In the genomic region with DNA sequence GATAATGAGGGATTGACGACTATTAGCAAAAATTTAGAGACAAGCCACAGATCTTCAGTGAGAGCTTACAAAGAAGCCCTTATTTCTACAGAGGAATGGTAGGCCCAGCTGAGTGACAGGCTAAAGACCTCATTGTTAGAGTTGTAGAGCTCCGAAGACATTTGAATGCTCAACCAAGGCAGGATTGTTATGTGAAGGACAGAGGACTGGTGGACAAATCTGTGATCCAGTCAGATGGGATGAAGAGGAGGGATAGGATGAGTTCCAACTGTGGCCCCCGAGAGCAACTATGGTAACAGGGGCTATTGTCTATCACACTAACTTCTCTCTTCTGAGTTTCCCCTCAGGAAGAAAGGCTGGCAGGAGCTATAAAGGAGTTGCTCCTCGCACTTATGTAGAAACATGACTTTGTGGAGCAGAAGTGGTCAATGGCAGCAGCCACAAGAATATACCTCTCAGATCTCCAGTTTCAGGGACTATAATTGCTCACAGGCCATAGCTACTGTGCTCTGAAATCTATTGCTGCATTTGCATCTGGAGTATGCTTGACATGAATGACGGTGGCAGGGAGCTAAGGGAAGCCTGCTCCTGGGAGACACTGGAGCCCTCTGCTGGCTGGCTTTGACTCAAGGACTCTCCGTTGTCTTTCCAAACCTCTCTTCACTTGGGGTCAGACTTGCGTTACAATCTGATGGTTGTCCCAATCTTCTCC, we compare ENCODE assay signal across 8 cellular contexts. TPM values are rescaled to one million over a fixed set of nuclear protein-coding genes. Genes with fewer than 3 reads are reported as not detected.
A peak's percentile ranks its signal among the peaks of the same experiment; 100 is the strongest.
DNase-seq lines count a peak whose midpoint lies in the region; ATAC-seq and TF ChIP-seq lines count a peak whose summit lies in the region.

No MANE protein-coding gene starts in this region.

- H3K4me3 ChIP-seq in hepatocyte = no peak overlapping the region

- no peak for ATAC-seq in HG02588 (IDR thresholded peaks at IDR 0.05; ENCODE audit: unreplicated experiment)

- 53% methylated on average over 7 of the region's 7 CpGs for whole genome bisulfite sequencing in hepatocyte (ENCODE audit: low lambda C conversion rate, missing lambda C conversion rate)

- H3K9me3 ChIP-seq in hepatocyte (ENCODE audit: low read depth) = no peaks in the 10 kb centered on the region

- H3K79me2 ChIP-seq in hepatocyte = no peaks in the 10 kb centered on the region

- in situ Hi-C loops in GM13976 (cut with MboI; ENCODE audit: low sequenced_read_pairs, unreplicated experiment) = no loop called here

- H3K4me1 ChIP-seq in hepatocyte (ENCODE audit: insufficient read depth) = no peaks in the 10 kb centered on the region

- no peaks in the 10 kb centered on the region for H3K27me3 ChIP-seq in hepatocyte

- H4K20me1 ChIP-seq in hepatocyte (ENCODE audit: insufficient read depth, poor library complexity, severe bottlenecking) = no peaks in the 10 kb centered on the region

- H3K27ac ChIP-seq in hepatocyte = no peak overlapping the region

- H2AFZ ChIP-seq in hepatocyte = no peak overlapping the region

- H3K9me2 ChIP-seq in hepatocyte (replicated peaks; ENCODE audit: insufficient read depth) = no peaks in the 10 kb centered on the region

- TF ChIP-seq CTCF in AG09319 (IDR thresholded peaks at IDR 0.05; ENCODE audit: low read depth, low read length) = peak; percentile 84
- TF ChIP-seq CTCF in GM13976 (IDR thresholded peaks at IDR 0.05; ENCODE audit: borderline replicate concordance, control extremely low read depth, extremely low read depth, insufficient read depth, missing control alignments) = peak; percentile 40
- peak; percentile 61 for TF ChIP-seq CTCF in hepatocyte (IDR thresholded peaks at IDR 0.05; ENCODE audit: poor library complexity)

- no peaks in the 10 kb centered on the region for H3K36me3 ChIP-seq in hepatocyte (replicated peaks; ENCODE audit: insufficient read depth, low read depth)

- DNase-seq in AG09319 (ENCODE audit: extremely low read depth, low read depth) (peak; percentile 28), GM13976 (ENCODE audit: low spot score) (no peak), NCI-H2196 (lab: John Stamatoyannopoulos, UW; ENCODE audit: unreplicated experiment) (peak; percentile 28), amniotic stem cell (lab: John Stamatoyannopoulos, UW) (peak; percentile 57), hepatocyte (ENCODE audit: low spot score) (peak; percentile 82), GDM1 (lab: John Stamatoyannopoulos, UW) (no peak)
- DNase-seq in stimulated activated CD4-positive, alpha-beta T cell treated with anti-CD3 and anti-CD28 coated beads, Interleukin-2, amount 100 ng/mL, for 24 hours = peak; percentile 20 to 32

- H3K4me2 ChIP-seq in hepatocyte = no peak overlapping the region

RNA-seq across cellular contexts. Expression of gene GREB1L, which starts 50.3 kb away (rescaled TPM):
- 13.8 and 16.8 TPM in 2 replicates for total RNA-seq in hepatocyte
- 14.0 and 15.1 TPM in 2 replicates for polyA plus RNA-seq in hepatocyte

Comparison
In these comparisons a context has a peak if more than half of its experiments do, and no peak if none do; other contexts are left out.
1. DNase-seq: peak in AG09319 (single experiment), NCI-H2196 (single experiment), amniotic stem cell (single experiment), hepatocyte (single experiment) and stimulated activated CD4-positive, alpha-beta T cell treated with anti-CD3 and anti-CD28 coated beads, Interleukin-2, amount 100 ng/mL, for 24 hours (2 of 2); none in GM13976 (single experiment) and GDM1 (single experiment).
2. Peak in every context shown above with its lines, with median percentiles within 50 percentile points of each other: CTCF ChIP-seq.